11 cellular contexts compared by ENCODE assay signal in genomic region chr2:68093634-68094033, GRCh38.
"Had no signal": no experiment of that assay in that cellular context is flagged by ENCODE, and none has a peak within 500 bp of the region (broad histone marks: within the 10 kb centered on the region; RNA-seq: fewer than 3 reads in every experiment).

No MANE protein-coding gene starts in this region.

- H3K9ac ChIP-seq: GM23248 had no signal

- H3K4me1 ChIP-seq: HAP-1 had no signal

- H3K36me3 ChIP-seq: HAP-1 had no signal

- H3K9me3 ChIP-seq: HAP-1 had no signal

- FAIRE-seq: H1, H54 had no signal

- H3K4me3 ChIP-seq: GM23248, GM23338, HAP-1 had no signal

- H3K27ac ChIP-seq: GM23248 had no signal

- DNase-seq: GM23248, GOT3, H7, H9, HCEC 1CT, HFFc6 had no signal

- ATAC-seq: GM23338, HCT116 had no signal

- H3K4me2 ChIP-seq: GM23338 had no signal

- H2AFZ ChIP-seq: GM23248, GM23338 had no signal
